35 cellular contexts compared by ENCODE assay signal in the genomic region with DNA sequence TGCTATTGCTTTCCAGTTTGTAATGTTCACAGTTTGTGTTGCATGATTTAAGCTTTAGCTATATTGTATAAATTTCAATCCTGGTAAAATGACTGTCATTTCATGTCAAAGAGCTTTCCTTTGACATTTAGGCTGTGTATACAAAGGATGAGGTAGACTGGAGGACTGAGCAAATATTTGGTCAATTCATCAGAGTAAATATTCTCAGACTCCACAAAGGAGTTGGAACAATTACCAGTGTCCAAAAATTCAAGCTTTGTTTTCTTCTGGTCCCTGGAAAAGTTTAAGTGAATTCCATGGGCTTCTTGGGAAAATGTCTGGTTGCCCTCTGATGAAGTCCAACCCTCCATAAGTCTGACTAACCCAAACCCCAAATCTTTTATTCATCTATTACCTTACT.
"Had no signal": no experiment of that assay in that cellular context is flagged by ENCODE, and none has a peak within 500 bp of the region (broad histone marks: within the 10 kb centered on the region; RNA-seq: fewer than 3 reads in every experiment).

No MANE protein-coding gene starts in this region.

- H3K4me3 ChIP-seq: ascending aorta, cardiac muscle cell, MG63, SJSA1 had no signal

- H3K9me3 Mint-ChIP-seq: activated CD4-positive, alpha-beta T cell treated with anti-CD3 and anti-CD28 coated beads, Interleukin-2, amount 10 ng/mL, durations not matched to agents 24 days and 14 days; activated naive CD4-positive, alpha-beta T cell treated with anti-CD3 and anti-CD28 coated beads, Interleukin-2, amount 50 U/mL, for 24 hours; activated naive CD8-positive, alpha-beta T cell treated with anti-CD3 and anti-CD28 coated beads, Interleukin-2, amount 10 ng/mL, durations not matched to agents 7 days and 5 days; activated T-helper 17 cell treated with anti-CD3 and anti-CD28 coated beads, Interleukin-2, amount 50 U/mL, for 72 hours had no signal

- H3K27me3 Mint-ChIP-seq: activated CD4-positive, alpha-beta T cell treated with anti-CD3 and anti-CD28 coated beads, Interleukin-2, amount 10 ng/mL, durations not matched to agents 24 days and 14 days; activated CD8-positive, alpha-beta T cell treated with anti-CD3 and anti-CD28 coated beads for 36 hours; activated naive CD4-positive, alpha-beta T cell treated with anti-CD3 and anti-CD28 coated beads, Interleukin-2, amount 50 U/mL, for 24 hours; activated naive CD8-positive, alpha-beta T cell treated with anti-CD3 and anti-CD28 coated beads, Interleukin-2, amount 10 ng/mL, durations not matched to agents 7 days and 5 days; activated T-helper 17 cell treated with anti-CD3 and anti-CD28 coated beads, Interleukin-2, amount 50 U/mL, for 72 hours; central memory CD8-positive, alpha-beta T cell had no signal

- H3K36me3 ChIP-seq: ascending aorta, cardiac muscle cell, MG63, SJSA1 had no signal

- H3K9me3 ChIP-seq: ascending aorta, MG63, SJSA1, SK-N-SH had no signal

- H3K4me1 Mint-ChIP-seq: activated CD4-positive, alpha-beta T cell treated with anti-CD3 and anti-CD28 coated beads, Interleukin-2, amount 10 ng/mL, durations not matched to agents 24 days and 14 days; activated naive CD4-positive, alpha-beta T cell treated with anti-CD3 and anti-CD28 coated beads, Interleukin-2, amount 50 U/mL, for 24 hours; activated naive CD8-positive, alpha-beta T cell treated with anti-CD3 and anti-CD28 coated beads, Interleukin-2, amount 10 ng/mL, durations not matched to agents 7 days and 5 days; activated T-helper 17 cell treated with anti-CD3 and anti-CD28 coated beads, Interleukin-2, amount 50 U/mL, for 72 hours; central memory CD8-positive, alpha-beta T cell had no signal

- H3K4me3 Mint-ChIP-seq: activated CD4-positive, alpha-beta T cell treated with anti-CD3 and anti-CD28 coated beads, Interleukin-2, amount 10 ng/mL, durations not matched to agents 24 days and 14 days; activated CD8-positive, alpha-beta T cell treated with anti-CD3 and anti-CD28 coated beads for 36 hours; activated naive CD4-positive, alpha-beta T cell treated with anti-CD3 and anti-CD28 coated beads, Interleukin-2, amount 50 U/mL, for 24 hours; activated naive CD8-positive, alpha-beta T cell treated with anti-CD3 and anti-CD28 coated beads, Interleukin-2, amount 10 ng/mL, durations not matched to agents 7 days and 5 days; activated T-cell treated with anti-CD3 and anti-CD28 coated beads, Interleukin-2, amount 50 U/mL, for 72 hours; activated T-helper 17 cell treated with anti-CD3 and anti-CD28 coated beads, Interleukin-2, amount 50 U/mL, for 72 hours; central memory CD8-positive, alpha-beta T cell; T-helper 1 cell treated with Interleukin-12 subunit alpha and Interleukin-12 subunit beta and Interleukin-4 antibody, amounts not matched to agents 30 μg/mL and 1 μg/mL, for 36 hours; T-helper 2 cell treated with Interferon-gamma antibody and Interleukin-4, amounts not matched to agents 5 μg/mL and 100 μg/mL, for 36 hours had no signal

- DNase-seq: activated CD4-positive, alpha-beta T cell treated with anti-CD3 and anti-CD28 coated beads, Interleukin-2, amount 10 ng/mL, durations not matched to agents 24 days and 14 days; activated CD4-positive, alpha-beta T cell treated with anti-CD3 and anti-CD28 coated beads, Interleukin-2, amount 50 U/mL, for 4 hours; activated CD8-positive, alpha-beta T cell treated with anti-CD3 and anti-CD28 coated beads for 36 hours; activated effector memory CD4-positive, alpha-beta T cell treated with anti-CD3 and anti-CD28 coated beads, Interleukin-2, amount 50 U/mL, for 16 hours; activated naive CD4-positive, alpha-beta T cell treated with Interleukin-2 at 50 U/mL for 16 hours; activated naive CD8-positive, alpha-beta T cell treated with anti-CD3 and anti-CD28 coated beads, Interleukin-2, amount 10 ng/mL, durations not matched to agents 7 days and 5 days; activated T-cell treated with anti-CD3 and anti-CD28 coated beads, Interleukin-2, amount 50 U/mL, for 1 hour; activated T-cell treated with anti-CD3 and anti-CD28 coated beads, Interleukin-2, amount 50 U/mL, for 72 hours; amygdala; Kasumi-1; MG63; NCI-H1048; NCI-H1105 treated with DMSO at 0.1 percent for 48 hours; NCI-H1436; NCI-H187; NCI-H2081; NCI-H2171 treated with DMSO at 0.1 percent for 48 hours; NCI-H2227 treated with DMSO at 0.1 percent for 48 hours; NCI-H446; NCI-H510A treated with DMSO at 0.1 percent for 48 hours; NCI-H526 treated with DMSO at 0.1 percent for 48 hours; NK-92 treated with Interleukin-12 subunit alpha and Interleukin-12 subunit beta, amount 100 ng/mL, for 24 hours; PC-3; Right ventricle myocardium superior; SK-N-SH had no signal

- H3K4me1 ChIP-seq: ascending aorta, SJSA1 had no signal

- ATAC-seq: activated CD8-positive, alpha-beta T cell treated with anti-CD3 and anti-CD28 coated beads for 36 hours; activated T-cell treated with anti-CD3 and anti-CD28 coated beads, Interleukin-2, amount 50 U/mL, for 72 hours; activated T-helper 17 cell treated with anti-CD3 and anti-CD28 coated beads, Interleukin-2, amount 50 U/mL, for 72 hours; PC-3 had no signal

- H3K27me3 ChIP-seq: ascending aorta, cardiac muscle cell, MG63, SJSA1 had no signal

- H3K36me3 Mint-ChIP-seq: activated naive CD4-positive, alpha-beta T cell treated with anti-CD3 and anti-CD28 coated beads, Interleukin-2, amount 50 U/mL, for 24 hours; activated naive CD8-positive, alpha-beta T cell treated with anti-CD3 and anti-CD28 coated beads, Interleukin-2, amount 10 ng/mL, durations not matched to agents 7 days and 5 days had no signal

- FAIRE-seq: RCC 7860, TTC549 had no signal

- H3K27ac ChIP-seq: ascending aorta, cardiac muscle cell, SJSA1 had no signal

- H3K27ac Mint-ChIP-seq: activated CD4-positive, alpha-beta T cell treated with anti-CD3 and anti-CD28 coated beads, Interleukin-2, amount 10 ng/mL, durations not matched to agents 24 days and 14 days; activated CD8-positive, alpha-beta T cell treated with anti-CD3 and anti-CD28 coated beads for 36 hours; activated naive CD4-positive, alpha-beta T cell treated with anti-CD3 and anti-CD28 coated beads, Interleukin-2, amount 50 U/mL, for 24 hours; activated naive CD8-positive, alpha-beta T cell treated with anti-CD3 and anti-CD28 coated beads, Interleukin-2, amount 10 ng/mL, durations not matched to agents 7 days and 5 days; activated T-cell treated with anti-CD3 and anti-CD28 coated beads, Interleukin-2, amount 50 U/mL, for 72 hours; activated T-helper 17 cell treated with anti-CD3 and anti-CD28 coated beads, Interleukin-2, amount 50 U/mL, for 72 hours; T-helper 1 cell treated with Interleukin-12 subunit alpha and Interleukin-12 subunit beta and Interleukin-4 antibody, amounts not matched to agents 30 μg/mL and 1 μg/mL, for 36 hours; T-helper 2 cell treated with Interferon-gamma antibody and Interleukin-4, amounts not matched to agents 5 μg/mL and 100 μg/mL, for 36 hours had no signal

- H3K4me2 ChIP-seq: SK-N-SH had no signal

- H3K9ac ChIP-seq: SK-N-SH had no signal
